1 cellular context compared by ENCODE assay signal in the genomic region with DNA sequence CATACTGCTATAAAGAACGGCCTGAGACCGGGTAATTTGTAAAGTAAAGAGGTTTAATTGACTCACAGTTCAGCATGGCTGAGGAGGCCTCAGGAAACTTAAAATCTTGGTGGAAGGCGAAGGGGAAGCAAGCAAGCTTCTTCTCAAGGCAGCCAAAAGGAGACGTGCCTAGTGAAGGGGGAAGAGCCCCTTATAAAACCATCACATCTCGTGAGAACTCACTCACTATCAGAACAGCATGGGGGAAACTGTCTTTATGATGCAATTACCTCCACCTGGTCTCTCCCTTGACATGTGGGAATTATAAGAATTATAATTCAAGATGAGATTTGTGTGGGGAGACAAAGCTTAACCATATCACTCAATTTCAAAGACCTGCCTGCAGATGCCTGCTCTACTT.
TF ChIP-seq lines count a peak whose summit lies in the region.

No MANE protein-coding gene starts in this region.

TF ChIP-seq in H1, 55 proteins besides CTCF, POLR2A, EP300 and RAD21:
- TF ChIP-seq HDAC6 (IDR thresholded peaks at IDR 0.05; ENCODE audit: low read depth, low read length) (no peak), CHD2 (IDR thresholded peaks at IDR 0.05; ENCODE audit: low read length) (peak; percentile 62; the same call in 1 of the 2 replicates)
